Comparison of ENCODE assay signal across 9 cellular contexts in genomic region chr9:76562511-76562911, GRCh38.
DNase-seq lines count a peak whose midpoint lies in the region; ATAC-seq and TF ChIP-seq lines count a peak whose summit lies in the region.
"Had no signal": no experiment of that assay in that cellular context is flagged by ENCODE, and none has a peak within 500 bp of the region (broad histone marks: within the 10 kb centered on the region; RNA-seq: fewer than 3 reads in every experiment).

No MANE protein-coding gene starts in this region.

- no peak overlapping the region for H2AFZ ChIP-seq in GM23248

- BruUV-seq in Caco-2 (replicated peaks; lab: Mats Ljungman, UMichigan), result no TSS peak

- no peaks in the 10 kb centered on the region for H3K36me3 ChIP-seq in GM23248 (ENCODE audit: low read depth)
- H3K36me3 ChIP-seq in Caco-2 (ENCODE audit: control insufficient read depth, insufficient read depth, low read length), result no peaks in the 10 kb centered on the region
- H3K36me3 ChIP-seq: heart right ventricle had no signal

- H3K9me3 ChIP-seq in GM23248 (ENCODE audit: low read depth) (no peaks in the 10 kb centered on the region), Caco-2 (no peaks in the 10 kb centered on the region)

- POLR2A ChIA-PET in Caco-2 (lab: Charles Lee), result no interaction called here

- peaks cover 67% of the 10 kb centered on the region for H3K4me1 ChIP-seq in GM23248 (ENCODE audit: insufficient read depth)
- H3K4me1 ChIP-seq in foreskin keratinocyte, result no peaks in the 10 kb centered on the region
- no peaks in the 10 kb centered on the region for H3K4me1 ChIP-seq in Caco-2

- intact Hi-C loops in Caco-2 (cut with micrococcal nuclease; ENCODE audit: unreplicated experiment), result no loop called here

- DNase-seq in GM13977 (ENCODE audit: low spot score), result peak; percentile 44
- DNase-seq in GM23248, result peak; percentile 90
- DNase-seq in NB4 (ENCODE audit: low read depth), result peak; percentile 61
- DNase-seq in foreskin keratinocyte, result peak in 1 of 2 donors; percentile 50
- no peak for DNase-seq in NCI-H2196 (lab: John Stamatoyannopoulos, UW; ENCODE audit: unreplicated experiment)
- no peak for DNase-seq in glutamatergic neuron
- no peak for DNase-seq in Caco-2
- DNase-seq in activated naive CD4-positive, alpha-beta T cell (lab: John Stamatoyannopoulos, UW), result no peak
- DNase-seq: heart right ventricle had no signal

- CTCF ChIA-PET in Caco-2 (lab: Charles Lee), result no interaction called here

- H3K9me3 Mint-ChIP-seq in glutamatergic neuron (ENCODE audit: unreplicated experiment) (no peaks in the 10 kb centered on the region), Caco-2 (ENCODE audit: unreplicated experiment) (peaks cover 10% of the 10 kb centered on the region)

- peak; percentile 43 for ATAC-seq in foreskin keratinocyte

- H3K4me3 ChIP-seq in GM23248, result peak overlapping the region; percentile 32
- no peak overlapping the region for H3K4me3 ChIP-seq in NB4 (ENCODE audit: low read depth, low read length)
- no peak overlapping the region for H3K4me3 ChIP-seq in Caco-2 (ENCODE audit: low read depth, low read length)
- H3K4me3 ChIP-seq: heart right ventricle had no signal

- no peaks in the 10 kb centered on the region for H4K20me1 ChIP-seq in GM23248 (ENCODE audit: insufficient read depth)

- H3K4me3 Mint-ChIP-seq in glutamatergic neuron (ENCODE audit: unreplicated experiment) (no peak overlapping the region), Caco-2 (ENCODE audit: unreplicated experiment) (no peak overlapping the region)

- H3K4me1 Mint-ChIP-seq in glutamatergic neuron (ENCODE audit: low read depth, unreplicated experiment) (no peaks in the 10 kb centered on the region), Caco-2 (ENCODE audit: low read depth, unreplicated experiment) (peaks cover 7% of the 10 kb centered on the region)

- H3K9me2 ChIP-seq in GM23248 (ENCODE audit: insufficient read depth), result no peaks in the 10 kb centered on the region

- peak overlapping the region; percentile 50 for H3K9ac ChIP-seq in GM23248

- no peaks in the 10 kb centered on the region for H3K79me2 ChIP-seq in GM23248 (ENCODE audit: insufficient read depth)

- peak overlapping the region; percentile 90 for H3K4me2 ChIP-seq in GM23248 (ENCODE audit: unreplicated experiment)

- TF ChIP-seq CTCF in GM13977 (IDR thresholded peaks at IDR 0.05; ENCODE audit: extremely low read depth, insufficient read depth, missing control alignments) (no peak), NB4 (IDR thresholded peaks at IDR 0.05; ENCODE audit: low read depth, low read length) (no peak), foreskin keratinocyte (conservative IDR thresholded peaks at IDR 0.05) (no peak), glutamatergic neuron (IDR thresholded peaks at IDR 0.05; ENCODE audit: partially characterized antibody, unreplicated experiment) (no peak), Caco-2 (IDR thresholded peaks at IDR 0.05; ENCODE audit: insufficient read depth in 1 of 2, low read depth in 1 of 2, low read length in 1 of 2, severe bottlenecking in 1 of 2, unreplicated experiment in 1 of 2) (no peak)

- no peak overlapping the region for H3K27ac Mint-ChIP-seq in glutamatergic neuron (ENCODE audit: unreplicated experiment)
- no peak overlapping the region for H3K27ac Mint-ChIP-seq in Caco-2 (ENCODE audit: unreplicated experiment)

- H3K27ac ChIP-seq in GM23248, result peak overlapping the region; percentile 76
- H3K27ac ChIP-seq in foreskin keratinocyte, result no peak overlapping the region

- H3K27me3 Mint-ChIP-seq in glutamatergic neuron (ENCODE audit: unreplicated experiment) (no peaks in the 10 kb centered on the region), Caco-2 (ENCODE audit: insufficient read depth, unreplicated experiment) (no peaks in the 10 kb centered on the region)

- in situ Hi-C loops in GM13977 (cut with MboI; ENCODE audit: low pct_unique_long_range_greater_than_20kb, low sequenced_read_pairs, unreplicated experiment) (no loop called here), GM23248 (cut with MboI) (no loop called here)

- no peak for TF ChIP-seq POLR2A in NB4 (IDR thresholded peaks at IDR 0.05; ENCODE audit: extremely low read depth, insufficient read length)

- no peaks in the 10 kb centered on the region for H3K27me3 ChIP-seq in GM23248 (replicated peaks; ENCODE audit: insufficient read depth)
- H3K27me3 ChIP-seq in foreskin keratinocyte, result no peaks in the 10 kb centered on the region
- H3K27me3 ChIP-seq in Caco-2 (replicated peaks; ENCODE audit: control insufficient read depth, insufficient read depth, low read length), result no peaks in the 10 kb centered on the region
- H3K27me3 ChIP-seq: heart right ventricle had no signal

- H3K36me3 Mint-ChIP-seq in glutamatergic neuron (ENCODE audit: unreplicated experiment) (no peaks in the 10 kb centered on the region), Caco-2 (ENCODE audit: insufficient read depth, unreplicated experiment) (no peaks in the 10 kb centered on the region)

- peaks cover 45% of the 10 kb centered on the region for H3F3A ChIP-seq in GM23248 (ENCODE audit: insufficient read depth)

Comparison
In these comparisons a context has a peak if more than half of its experiments do, and no peak if none do; other contexts are left out.
1. DNase-seq: peak in GM13977 (single experiment), GM23248 (single experiment) and NB4 (single experiment); none in NCI-H2196 (single experiment), glutamatergic neuron (single experiment), Caco-2 (0 of 2) and activated naive CD4-positive, alpha-beta T cell (0 of 4).